In genomic region chr11:12674571-12674935, GRCh38 we compare ENCODE assay signal across 8 cellular contexts. TPM values are rescaled to one million over a fixed set of nuclear protein-coding genes. Genes with fewer than 3 reads are reported as not detected.
A peak's percentile ranks its signal among the peaks of the same experiment; 100 is the strongest.
DNase-seq lines count a peak whose midpoint lies in the region; ATAC-seq and TF ChIP-seq lines count a peak whose summit lies in the region.

No MANE protein-coding gene starts in this region.

- H4K20me1 ChIP-seq in MM.1S (ENCODE audit: insufficient read depth, low read length), result no peaks in the 10 kb centered on the region

- TF ChIP-seq CTCF in BJ (IDR thresholded peaks at IDR 0.05; ENCODE audit: insufficient read depth, low read depth, low read length), result no peak
- TF ChIP-seq CTCF in MM.1S (IDR thresholded peaks at IDR 0.05; ENCODE audit: low read length), result no peak
- TF ChIP-seq CTCF in fibroblast of pulmonary artery (IDR thresholded peaks at IDR 0.05; ENCODE audit: low read length, missing control alignments), result no peak
- TF ChIP-seq CTCF in psoas muscle (IDR thresholded peaks at IDR 0.05), result no peak

- H3K9ac ChIP-seq in MM.1S (ENCODE audit: low read length), result peak overlapping the region; percentile 63

- H3K4me1 ChIP-seq in MM.1S (ENCODE audit: low read length) (peaks cover 16% of the 10 kb centered on the region), psoas muscle (peaks cover 30% of the 10 kb centered on the region)

- peak overlapping the region; percentile 58; the same call in 1 of the 2 replicates for H3K27ac ChIP-seq in MM.1S (ENCODE audit: low read length)
- peak overlapping the region; percentile 96 for H3K27ac ChIP-seq in psoas muscle

- POLR2A ChIA-PET in BJ (lab: Charles Lee), result no interaction called here

- no peak overlapping the region for H2AFZ ChIP-seq in MM.1S (ENCODE audit: low read length)

- H3K9me2 ChIP-seq in MM.1S (replicated peaks; ENCODE audit: insufficient read depth, low read length), result no peaks in the 10 kb centered on the region

- DNase-seq in BJ (ENCODE audit: low read depth) (no peak), MM.1S (peak; percentile 36), fibroblast of pulmonary artery (ENCODE audit: low read depth) (peak; percentile 23), psoas muscle (peak in 1 of 2 donors; percentile 48), EL (no peak), T1000 (lab: John Stamatoyannopoulos, UW) (no peak)
- no peak for DNase-seq in central memory CD4-positive, alpha-beta T cell

- H3K9me3 ChIP-seq in MM.1S (replicated peaks; ENCODE audit: insufficient read depth, low read length) (no peaks in the 10 kb centered on the region), psoas muscle (no peaks in the 10 kb centered on the region)

- H3K27me3 ChIP-seq in BJ (ENCODE audit: control insufficient read depth, insufficient read depth, low read length) (no peaks in the 10 kb centered on the region), MM.1S (replicated peaks; ENCODE audit: insufficient read depth, low read length) (no peaks in the 10 kb centered on the region), psoas muscle (ENCODE audit: insufficient read depth in 3 of 3, low read length in 2 of 3) (no peaks in the 10 kb centered on the region)

- H3K4me3 ChIP-seq in BJ (ENCODE audit: low read depth, low read length) (peak overlapping the region; percentile 61), MM.1S (ENCODE audit: low read length) (peak overlapping the region; percentile 53), fibroblast of pulmonary artery (replicated peaks; ENCODE audit: low read depth, low read length) (peak overlapping the region; percentile 80), psoas muscle (peak overlapping the region; percentile 83)

- H3K36me3 ChIP-seq in BJ (ENCODE audit: control insufficient read depth, insufficient read depth, low read length) (no peaks in the 10 kb centered on the region), MM.1S (replicated peaks; ENCODE audit: insufficient read depth, low read length) (no peaks in the 10 kb centered on the region; the same call in 1 of the 2 replicates), psoas muscle (ENCODE audit: insufficient read depth in 1 of 2, low read depth in 1 of 2) (no peaks in the 10 kb centered on the region)

- peaks cover 45% of the 10 kb centered on the region for H3K79me2 ChIP-seq in MM.1S (ENCODE audit: low read length)

- no peak overlapping the region for H3K4me2 ChIP-seq in MM.1S (ENCODE audit: low read depth, low read length)

- peak; percentile 24 for ATAC-seq in GM21360 (IDR thresholded peaks at IDR 0.05; ENCODE audit: unreplicated experiment)
- peak; percentile 33 to 37 (median 36) for ATAC-seq in psoas muscle

- intact Hi-C loops in psoas muscle (cut with DNase I), result loop anchor here (2.0 to 10.0 kb wide), 5 partner anchors 18 to 260 kb away; no protein-coding TSS in a partner anchor

- 0 to 1% (median 0%) methylated on average over 21 to 46 of the region's 46 CpGs for WGBS in psoas muscle, 3 donors

- CTCF ChIA-PET in BJ (lab: Yijun Ruan, JAX), result interaction anchor here (1.2 kb wide), 1 partner anchor 224 kb away, joined by 3 read pairs; no protein-coding TSS in a partner anchor

- H3F3A ChIP-seq in MM.1S (ENCODE audit: insufficient read depth, low read length), result 0 out of 2 replicates have a peak, but pooled peaks cover 3% of the 10 kb centered on the region

RNA-seq across cellular contexts. Expression of gene TEAD1, which starts 0.3 kb away (rescaled TPM):
- polyA plus RNA-seq in BJ (2011; rRNA removed) (79.2 and 110 TPM in 2 replicates), psoas muscle (100 to 1,000 TPM in 1 of 3 donors, 10 to 100 TPM in 2; 11.3 to 112 (median 19.6) TPM)
- 112 and 136 TPM in 2 replicates for polyA minus RNA-seq in BJ (2011; rRNA and poly(A)+ RNA removed)
- total RNA-seq in psoas muscle, result 100 to 1,000 TPM; 111 to 178 (median 141) TPM

Comparison
In these comparisons a context has a peak if more than half of its experiments do, and no peak if none do; other contexts are left out.
1. DNase-seq: peak in MM.1S (single experiment) and fibroblast of pulmonary artery (single experiment); none in BJ (single experiment), EL (single experiment), central memory CD4-positive, alpha-beta T cell (single experiment) and T1000 (single experiment).
2. Peak in every context shown above with its lines, with median percentiles within 50 percentile points of each other: H3K4me3 ChIP-seq.